Comparison of ENCODE assay signal across 8 cellular contexts in the genomic region with DNA sequence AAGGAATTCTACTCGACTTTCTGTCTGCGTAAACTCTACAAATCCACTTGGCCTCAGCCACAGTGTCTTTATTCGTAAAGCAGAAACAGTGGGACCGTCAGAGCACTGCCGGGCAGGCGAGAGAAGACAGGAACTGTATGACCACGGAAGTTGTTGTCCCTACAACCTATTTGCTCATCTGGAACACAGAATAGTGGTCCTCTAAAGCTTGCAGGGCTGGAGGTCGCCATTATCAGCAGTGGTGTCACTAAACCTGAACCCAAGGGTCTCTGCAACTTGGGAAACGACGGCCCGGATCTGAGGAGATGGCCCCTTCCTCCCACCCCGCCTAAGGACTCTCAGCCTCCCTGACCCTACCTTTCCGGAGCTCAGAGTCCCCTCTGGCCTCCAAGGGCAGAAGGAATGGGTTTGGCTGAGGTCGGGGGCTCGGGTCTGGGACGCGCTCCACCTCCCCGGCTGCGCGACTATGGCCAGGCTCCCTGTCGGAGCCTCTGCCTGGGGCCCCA. TPM values are rescaled to one million over a fixed set of nuclear protein-coding genes. Genes with fewer than 3 reads are reported as not detected.
DNase-seq lines count a peak whose midpoint lies in the region; ATAC-seq, FAIRE-seq and TF ChIP-seq lines count a peak whose summit lies in the region.

No MANE protein-coding gene starts in this region.

- no peak overlapping the region for H2BK15ac ChIP-seq in IMR-90 (ENCODE audit: low read depth, low read length)

- 5% methylated on average over 7 of the region's 21 CpGs; no CpG with 5 or more reads in 1 of the 2 experiments for WGBS in IMR-90 (ENCODE audit: extremely low coverage in 2 of 2, insufficient read length in 1 of 2), 2 experiments
- 1 to 3% (median 2%) methylated on average over 16 to 21 of the region's 21 CpGs for WGBS in spleen, 5 donors

- ATAC-seq in GM18499 (IDR thresholded peaks at IDR 0.05; ENCODE audit: insufficient read depth, unreplicated experiment) = peak; percentile 8
- peak; percentile 0 for ATAC-seq in IMR-90 (ENCODE audit: low read depth)
- ATAC-seq in GM21390 (IDR thresholded peaks at IDR 0.05; ENCODE audit: unreplicated experiment) = no peak

- TF ChIP-seq POLR2A in IMR-90 (IDR thresholded peaks at IDR 0.05; ENCODE audit: low read depth, low read length) (no peak), spleen (IDR thresholded peaks at IDR 0.05) (no peak)

- no peak for FAIRE-seq in astrocyte (lab: Jason Lieb, UNC)

- H3K9me3 ChIP-seq in IMR-90 (ENCODE audit: control insufficient read depth, insufficient read depth, low read length) (no peaks in the 10 kb centered on the region), astrocyte (ENCODE audit: insufficient read depth, low read depth, low read length) (no peaks in the 10 kb centered on the region), iPS-18c (ENCODE audit: control insufficient read depth, insufficient read depth, low read length) (no peaks in the 10 kb centered on the region), spleen (no peaks in the 10 kb centered on the region)

- DNase-seq in IMR-90 = no peak
- DNase-seq in astrocyte (ENCODE audit: low read depth) = no peak
- no peak for DNase-seq in spleen
- no peak for DNase-seq in activated gamma-delta T cell (lab: John Stamatoyannopoulos, UW)
- no peak for DNase-seq in hippocampal formation (lab: John Stamatoyannopoulos, UW)

- H3K4me3 Mint-ChIP-seq in astrocyte (ENCODE audit: unreplicated experiment) = peak overlapping the region; percentile 98

- peak overlapping the region; percentile 74 for H4K5ac ChIP-seq in IMR-90 (ENCODE audit: low read depth, low read length)

- H2AFZ ChIP-seq in IMR-90 (replicated peaks; ENCODE audit: low read length, poor library complexity) (peak overlapping the region; percentile 98), astrocyte (ENCODE audit: low read depth, low read length) (peak overlapping the region; percentile 83)

- peaks cover 18% of the 10 kb centered on the region for H3K9me1 ChIP-seq in IMR-90 (ENCODE audit: insufficient read depth, low read length)

- no peaks in the 10 kb centered on the region for H3K27me3 Mint-ChIP-seq in astrocyte (ENCODE audit: low read depth, unreplicated experiment)

- H3K36me3 ChIP-seq in IMR-90 (ENCODE audit: control insufficient read depth, insufficient read depth, low read length) = peaks cover 2% of the 10 kb centered on the region
- no peaks in the 10 kb centered on the region for H3K36me3 ChIP-seq in astrocyte (ENCODE audit: insufficient read depth, low read length)
- peaks cover 0 to 39% (median under 1%) of the 10 kb centered on the region in 6 donors for H3K36me3 ChIP-seq in spleen

- peak overlapping the region; percentile 100 for H3K4me2 ChIP-seq in IMR-90 (ENCODE audit: low read depth, low read length)
- H3K4me2 ChIP-seq in astrocyte (ENCODE audit: low read length) = peak overlapping the region; percentile 98

- H3K4me3 ChIP-seq in IMR-90 (ENCODE audit: insufficient read depth, low read depth, low read length) (peak overlapping the region; percentile 77), astrocyte (ENCODE audit: insufficient read depth, low read depth, low read length) (peak overlapping the region; percentile 100), iPS-18c (ENCODE audit: insufficient read depth, low read depth, low read length) (peak overlapping the region; percentile 99), spleen (peak overlapping the region; percentile 73 to 99 (median 96))

- peak overlapping the region; percentile 95 for H3K23ac ChIP-seq in IMR-90 (ENCODE audit: low read depth, low read length)

- peak overlapping the region; percentile 97 for H3K27ac Mint-ChIP-seq in astrocyte (ENCODE audit: unreplicated experiment)

- intact Hi-C loops in IMR-90 (cut with micrococcal nuclease) = no loop called here
- intact Hi-C loops in spleen (cut with DNase I; ENCODE audit: low total_unique reads) = no loop called here

- H3K4me1 Mint-ChIP-seq in astrocyte (ENCODE audit: low read depth, unreplicated experiment) = peaks cover 16% of the 10 kb centered on the region

- peak overlapping the region; percentile 76 for H3K27ac ChIP-seq in IMR-90 (ENCODE audit: insufficient read depth, low read length)
- peak overlapping the region; percentile 89 for H3K27ac ChIP-seq in astrocyte (ENCODE audit: low read depth, low read length)
- H3K27ac ChIP-seq in spleen = peak overlapping the region; percentile 86 to 97 (median 92)

- H2AK5ac ChIP-seq in IMR-90 (ENCODE audit: low read depth, low read length) = peak overlapping the region; percentile 51

- H3K9ac ChIP-seq in IMR-90 (ENCODE audit: low read depth, low read length) (peak overlapping the region; percentile 90), astrocyte (ENCODE audit: low read length) (peak overlapping the region; percentile 98)

- H4K20me1 ChIP-seq in IMR-90 (ENCODE audit: insufficient read depth, low read length) (peaks cover 31% of the 10 kb centered on the region), astrocyte (ENCODE audit: insufficient read depth, low read length) (peaks cover 43% of the 10 kb centered on the region)

- POLR2A ChIA-PET in IMR-90 (lab: Charles Lee; ENCODE audit: unreplicated experiment) = no interaction called here

- peak overlapping the region; percentile 10 for H3K18ac ChIP-seq in IMR-90 (ENCODE audit: low read depth, low read length)

- CTCF ChIA-PET in IMR-90 (lab: Yijun Ruan, JAX) = interaction anchor here (0.9 kb wide), 1 partner anchor 9 kb away, joined by 14 read pairs; no protein-coding TSS in a partner anchor

- no peak overlapping the region for H2BK20ac ChIP-seq in IMR-90 (ENCODE audit: low read depth, low read length)

- dilution Hi-C loops in IMR-90 (cut with HindIII; ENCODE audit: low sequenced_read_pairs, unreplicated experiment) = no loop called here

- in situ Hi-C loops in IMR-90 (cut with MboI; ENCODE audit: low sequenced_read_pairs) = loop anchor here (25.0 kb wide), 1 partner anchor 510 kb away; no protein-coding TSS in a partner anchor

- no peaks in the 10 kb centered on the region for H3K9me3 Mint-ChIP-seq in astrocyte (ENCODE audit: unreplicated experiment)

- H2BK5ac ChIP-seq in IMR-90 (ENCODE audit: low read depth, low read length, poor library complexity, severe bottlenecking) = peak overlapping the region; percentile 61

- TF ChIP-seq CTCF in IMR-90 (conservative IDR thresholded peaks at IDR 0.05; ENCODE audit: low read depth, low read length) (no peak), astrocyte (IDR thresholded peaks at IDR 0.05; ENCODE audit: insufficient read depth, low read depth, low read length) (no peak), spleen (IDR thresholded peaks at IDR 0.05 in 8 of 11, conservative IDR thresholded peaks at IDR 0.05 in 3 of 11) (no peak)

- peaks cover 93% of the 10 kb centered on the region for H3K79me2 ChIP-seq in astrocyte (ENCODE audit: insufficient read depth, low read length)

- peak overlapping the region; percentile 81 for H4K91ac ChIP-seq in IMR-90 (ENCODE audit: insufficient read depth, low read depth, low read length)

- peak overlapping the region; percentile 57 to 97 for H4K8ac ChIP-seq in IMR-90 (ENCODE audit: low read depth in 2 of 2, low read length in 2 of 2)

- H3K36me3 Mint-ChIP-seq in astrocyte (ENCODE audit: low read depth, unreplicated experiment) = peaks cover 11% of the 10 kb centered on the region

- TF ChIP-seq RAD21 in IMR-90 (IDR thresholded peaks at IDR 0.05; ENCODE audit: low read length) = no peak; the same call in 1 of the 2 replicates

- TSS peak; percentile 58 for BruUV-seq in IMR-90 (replicated peaks; lab: Mats Ljungman, UMichigan)

- peaks cover 18 to 89% of the 10 kb centered on the region in 2 experiments for H3K79me1 ChIP-seq in IMR-90 (ENCODE audit: low read depth in 1 of 2, low read length in 2 of 2)

- H3K4me1 ChIP-seq in IMR-90 (ENCODE audit: control insufficient read depth, insufficient read depth, low read length) (peaks cover 5% of the 10 kb centered on the region), astrocyte (ENCODE audit: insufficient read depth, low read length) (no peaks in the 10 kb centered on the region), spleen (peaks cover 14 to 79% (median 57%) of the 10 kb centered on the region in 6 donors)

- H3K27me3 ChIP-seq in IMR-90 (ENCODE audit: control insufficient read depth, insufficient read depth, low read length) (no peaks in the 10 kb centered on the region), astrocyte (ENCODE audit: insufficient read depth, low read length) (no peaks in the 10 kb centered on the region), spleen (replicated peaks in 1 of 7) (no peaks in the 10 kb centered on the region)

- peak overlapping the region; percentile 95 for H3K4ac ChIP-seq in IMR-90 (ENCODE audit: low read depth, low read length)

- H2BK120ac ChIP-seq in IMR-90 (ENCODE audit: low read depth, low read length) = peak overlapping the region; percentile 33

- peak overlapping the region; percentile 55 for H3K56ac ChIP-seq in IMR-90 (ENCODE audit: extremely low read depth, insufficient read depth, low read length)

- peak overlapping the region; percentile 99 for H2AK9ac ChIP-seq in IMR-90 (replicated peaks; ENCODE audit: low read depth, low read length, poor library complexity)

- peak overlapping the region; percentile 96 for H3K14ac ChIP-seq in IMR-90 (replicated peaks; ENCODE audit: low read depth, low read length)

RNA-seq across cellular contexts. Expression of a gene that starts 0.4 kb away (rescaled TPM):
- total RNA-seq in IMR-90 (2012; rRNA removed) (70.0 and 73.8 TPM in 2 replicates), astrocyte (45.3 and 46.2 TPM in 2 replicates), spleen (10 to 100 TPM; 18.3 to 48.8 (median 28.4) TPM)
- polyA plus RNA-seq in IMR-90 (2012; rRNA removed) (53.9 and 66.1 TPM in 2 replicates), spleen (10 to 100 TPM; 36.3 to 60.4 (median 45.0) TPM)
- polyA plus RNA-seq in IMR-90 (2012; cell fraction: cytosol; rRNA removed) = 40.2 and 55.4 TPM in 2 replicates
- 23.0 and 50.8 TPM in 2 replicates for polyA plus RNA-seq in IMR-90 (2012; cell fraction: nucleus; rRNA removed; ENCODE audit: low replicate concordance)

RNA-seq across cellular contexts. Expression of a gene that starts 0.5 kb away (rescaled TPM):
- 55.4 and 56.1 TPM in 2 replicates for total RNA-seq in IMR-90 (2012; rRNA removed)
- 206 and 232 TPM in 2 replicates for polyA plus RNA-seq in IMR-90 (2012; rRNA removed)
- polyA plus RNA-seq in IMR-90 (2012; cell fraction: cytosol; rRNA removed) = 161 and 191 TPM in 2 replicates
- 83.5 and 115 TPM in 2 replicates for polyA plus RNA-seq in IMR-90 (2012; cell fraction: nucleus; rRNA removed; ENCODE audit: low replicate concordance)
- 193 and 202 TPM in 2 replicates for total RNA-seq in astrocyte
- total RNA-seq in spleen = 100 to 1,000 TPM in 3 of 7 donors, 10 to 100 TPM in 4; 62.2 to 129 (median 97.7) TPM
- polyA plus RNA-seq in spleen = 10 to 100 TPM; 45.5 to 74.1 (median 71.4) TPM

RNA-seq across cellular contexts. Expression of a gene that starts 53.0 kb away (rescaled TPM):
- total RNA-seq in IMR-90 (2012; rRNA removed) (23.1 and 32.1 TPM in 2 replicates), astrocyte (32.3 and 34.2 TPM in 2 replicates), spleen (10 to 100 TPM; 24.9 to 57.9 (median 41.4) TPM)
- polyA plus RNA-seq in IMR-90 (2012; rRNA removed) (33.8 and 39.3 TPM in 2 replicates), spleen (10 to 100 TPM; 30.1 to 66.2 (median 56.6) TPM)
- polyA plus RNA-seq in IMR-90 (2012; cell fraction: cytosol; rRNA removed) = 13.7 and 39.5 TPM in 2 replicates
- polyA plus RNA-seq in IMR-90 (2012; cell fraction: nucleus; rRNA removed; ENCODE audit: low replicate concordance) = 76.5 and 138 TPM in 2 replicates
